ENCODE assay signal across 16 cellular contexts in genomic region chr1:169647512-169647911, GRCh38. TPM values are rescaled to one million over a fixed set of nuclear protein-coding genes. Genes with fewer than 3 reads are reported as not detected.
"Had no signal": no experiment of that assay in that cellular context is flagged by ENCODE, and none has a peak within 500 bp of the region (broad histone marks: within the 10 kb centered on the region; RNA-seq: fewer than 3 reads in every experiment).

No MANE protein-coding gene starts in this region.

- H3K4me3 Mint-ChIP-seq: activated CD4-positive, alpha-beta T cell treated with anti-CD3 and anti-CD28 coated beads, Interleukin-2, amount 10 ng/mL, durations not matched to agents 24 days and 14 days; activated naive CD8-positive, alpha-beta T cell treated with anti-CD3 and anti-CD28 coated beads, Interleukin-2, amount 10 ng/mL, durations not matched to agents 7 days and 5 days; naive B cell had no signal

- DNase-seq: activated CD4-positive, alpha-beta T cell treated with anti-CD3 and anti-CD28 coated beads, Interleukin-2, amount 10 ng/mL, durations not matched to agents 24 days and 14 days; activated naive CD8-positive, alpha-beta T cell treated with anti-CD3 and anti-CD28 coated beads, Interleukin-2, amount 10 ng/mL, durations not matched to agents 7 days and 5 days; amygdala; cerebellar nuclear complex; glutamatergic neuron; hippocampal formation; kidney glomerular epithelial cell; left lung; naive B cell; SK-N-SH; stimulated activated CD4-positive, alpha-beta T cell treated with anti-CD3 and anti-CD28 coated beads, Interleukin-4, amount 100 ng/mL, for 1 hour; stimulated activated naive CD4-positive, alpha-beta T cell treated with Interleukin-2 at 50 U/mL for 16 hours; tibial artery had no signal

- H3K36me3 Mint-ChIP-seq: naive B cell had no signal

- H3K27ac Mint-ChIP-seq: activated naive CD8-positive, alpha-beta T cell treated with anti-CD3 and anti-CD28 coated beads, Interleukin-2, amount 10 ng/mL, durations not matched to agents 7 days and 5 days had no signal

- H3K27me3 Mint-ChIP-seq: activated CD4-positive, alpha-beta T cell treated with anti-CD3 and anti-CD28 coated beads, Interleukin-2, amount 10 ng/mL, durations not matched to agents 24 days and 14 days; activated naive CD8-positive, alpha-beta T cell treated with anti-CD3 and anti-CD28 coated beads, Interleukin-2, amount 10 ng/mL, durations not matched to agents 7 days and 5 days; naive B cell had no signal

- ATAC-seq: left lung had no signal

RNA-seq across cellular contexts. Expression of gene SELP, which starts 17.6 kb away (rescaled TPM):
- total RNA-seq: activated CD4-positive, alpha-beta T cell treated with anti-CD3 and anti-CD28 coated beads, Interleukin-2, amount 10 ng/mL, durations not matched to agents 24 days and 14 days; bronchial epithelial cell; frontal cortex; osteocyte had no signal
- polyA plus RNA-seq: SK-N-SH had no signal
